In the genomic region with DNA sequence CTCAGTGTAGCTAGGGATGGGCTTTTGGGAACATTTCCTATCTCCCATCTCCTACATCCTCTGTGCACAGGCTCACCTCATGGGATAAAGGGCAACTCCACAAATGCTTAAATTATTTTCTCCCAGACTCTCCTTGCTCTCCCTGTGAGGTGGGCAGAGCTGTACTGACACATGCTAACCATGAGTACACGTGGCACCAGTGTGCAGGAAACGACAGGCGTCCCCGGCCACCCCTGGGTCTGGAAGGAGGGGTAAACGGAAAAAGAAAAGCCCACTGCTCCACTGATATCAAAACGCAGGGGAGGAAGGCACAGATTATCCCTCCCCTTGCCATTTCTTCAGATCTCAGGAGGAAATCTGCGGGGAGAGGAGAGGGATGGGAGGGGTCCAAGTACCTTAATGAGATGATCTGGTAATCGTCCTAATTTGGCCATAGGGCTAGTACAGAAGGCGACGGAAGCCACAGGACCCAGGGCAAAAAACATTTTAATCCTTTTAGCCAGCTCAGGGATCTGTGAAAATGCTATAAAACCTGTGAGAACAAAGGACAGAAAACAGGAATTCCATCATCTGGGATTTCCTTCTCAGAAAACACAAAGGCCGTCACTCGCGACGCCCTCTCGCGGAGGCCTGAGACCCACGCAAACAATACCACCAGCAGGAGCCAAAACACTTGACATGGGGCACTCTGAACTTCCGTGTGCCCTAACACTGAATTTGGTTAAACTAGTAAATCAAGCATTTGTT, we compare ENCODE assay signal across 10 cellular contexts. TPM values are rescaled to one million over a fixed set of nuclear protein-coding genes. Genes with fewer than 3 reads are reported as not detected.
A peak's percentile ranks its signal among the peaks of the same experiment; 100 is the strongest.
DNase-seq lines count a peak whose midpoint lies in the region; ATAC-seq and TF ChIP-seq lines count a peak whose summit lies in the region.
"Had no signal": no experiment of that assay in that cellular context is flagged by ENCODE, and none has a peak within 500 bp of the region (broad histone marks: within the 10 kb centered on the region; RNA-seq: fewer than 3 reads in every experiment).

No MANE protein-coding gene starts in this region.

- peaks cover 7% of the 10 kb centered on the region for H3K9me3 ChIP-seq in H9 (ENCODE audit: control insufficient read depth, low read depth, low read length)
- H3K9me3 ChIP-seq in Peyer's patch = no peaks in the 10 kb centered on the region

- no peak overlapping the region for H2AK5ac ChIP-seq in H9 (ENCODE audit: insufficient read length, low read length)

- H3K27ac ChIP-seq in H9 (ENCODE audit: insufficient read length, low read depth, low read length) (no peak overlapping the region), Peyer's patch (peak overlapping the region in 1 of 4 donors; percentile 15)
- H3K27ac ChIP-seq: PC-9 had no signal

- peaks cover 22 to 24% (median 24%) of the 10 kb centered on the region in 3 experiments for H3K36me3 Mint-ChIP-seq in H9 (ENCODE audit: insufficient read depth in 1 of 3, low read depth in 3 of 3)

- H3K27me3 ChIP-seq in H9 (ENCODE audit: insufficient read depth, low read length) = no peaks in the 10 kb centered on the region
- no peaks in the 10 kb centered on the region for H3K27me3 ChIP-seq in Peyer's patch

- TF ChIP-seq POLR2A in Peyer's patch (IDR thresholded peaks at IDR 0.05) = no peak

- WGBS in H9 (ENCODE audit: extremely low coverage, insufficient read length, low lambda C conversion rate) = no CpG with 5 or more reads among the region's 18 CpGs

- no peak overlapping the region for H3K56ac ChIP-seq in H9 (ENCODE audit: insufficient read length, low read depth, low read length)

- H3K4me3 ChIP-seq in Peyer's patch = no peak overlapping the region
- H3K4me3 ChIP-seq: PC-9 had no signal

- DNase-seq in H9 (no peak), astrocyte of the hippocampus (ENCODE audit: low read depth, low spot score) (peak; percentile 43), left ventricle myocardium superior (peak; percentile 59), sciatic nerve (ENCODE audit: low spot score) (no peak), Peyer's patch (no peak), GM20000 (ENCODE audit: low spot score) (no peak), DMS79 (lab: John Stamatoyannopoulos, UW) (no peak), germinal center (ENCODE audit: low spot score) (no peak)
- DNase-seq: GOT3, PC-9 had no signal

- H3T11ph ChIP-seq in H9 (ENCODE audit: low read length) = no peak overlapping the region

- H3K23me2 ChIP-seq in H9 (ENCODE audit: insufficient read length, low read depth, low read length, poor library complexity, severe bottlenecking) = no peaks in the 10 kb centered on the region

- H3K4me3 Mint-ChIP-seq in H9 = no peak overlapping the region

- no peak overlapping the region for H2BK12ac ChIP-seq in H9 (ENCODE audit: insufficient read length, low read depth, low read length)

- H3K4me1 ChIP-seq in H9 (ENCODE audit: insufficient read depth, low read length) (peaks cover 6% of the 10 kb centered on the region; the same call in 1 of the 2 replicates), Peyer's patch (no peaks in the 10 kb centered on the region)

- no peak overlapping the region for H2BK5ac ChIP-seq in H9 (ENCODE audit: insufficient read length, low read length)

- peaks cover 13 to 16% of the 10 kb centered on the region in 2 experiments for H3K9me3 Mint-ChIP-seq in H9

- no peaks in the 10 kb centered on the region for H4K20me1 ChIP-seq in H9 (ENCODE audit: control insufficient read depth, insufficient read depth, insufficient read length)

- H2BK20ac ChIP-seq in H9 (ENCODE audit: low read depth, low read length, poor library complexity, severe bottlenecking) = no peak overlapping the region

- H3K27ac Mint-ChIP-seq in H9 = peak overlapping the region in 1 of 3 experiments; percentile 30; a peak in 2 of 7 replicates

- no peak overlapping the region for H3K23ac ChIP-seq in H9 (ENCODE audit: insufficient read length, low read depth, low read length)

- no peak overlapping the region for H2AFZ ChIP-seq in H9 (ENCODE audit: low read length)
- H2AFZ ChIP-seq: PC-9 had no signal

- no peak overlapping the region for H4K8ac ChIP-seq in H9 (replicated peaks; ENCODE audit: insufficient read length, low read depth, low read length)

- no peaks in the 10 kb centered on the region for H3K79me1 ChIP-seq in H9 (ENCODE audit: insufficient read depth, low read depth, low read length, poor library complexity, severe bottlenecking)

- TF ChIP-seq CTCF in H9 (conservative IDR thresholded peaks at IDR 0.05) (peak; percentile 37; the same call in 2 of the 3 replicates), Peyer's patch (IDR thresholded peaks at IDR 0.05) (peak in 2 of 6 experiments; percentile 11 to 12), GM20000 (IDR thresholded peaks at IDR 0.05; ENCODE audit: extremely low read depth, missing control alignments) (no peak)

- peak overlapping the region; percentile 37; the same call in 1 of the 2 replicates for H3K14ac ChIP-seq in H9 (ENCODE audit: insufficient read depth, low read length)

- H3K4me1 Mint-ChIP-seq in H9 = peaks cover 22 to 23% of the 10 kb centered on the region in 2 experiments

- H3K4ac ChIP-seq in H9 (ENCODE audit: low read depth, low read length) = no peak overlapping the region

- peaks cover 1% of the 10 kb centered on the region; the same call in 1 of the 2 replicates for H3K27me3 Mint-ChIP-seq in H9 (ENCODE audit: low read depth)

- no peak overlapping the region for H4K91ac ChIP-seq in H9 (ENCODE audit: insufficient read length, low read depth, low read length)

- no peak overlapping the region for H4K5ac ChIP-seq in H9 (ENCODE audit: insufficient read length, low read depth, low read length)

- no peak overlapping the region for H2BK15ac ChIP-seq in H9 (ENCODE audit: low read depth, low read length)

- no peak overlapping the region for H2BK120ac ChIP-seq in H9 (ENCODE audit: low read depth, low read length, poor library complexity, severe bottlenecking)

- intact Hi-C loops in left ventricle myocardium superior (cut with micrococcal nuclease) = no loop called here
- intact Hi-C loops in sciatic nerve (cut with DNase I) = no loop called here

- no peak overlapping the region for H3K4me2 ChIP-seq in H9 (ENCODE audit: insufficient read depth, insufficient read length, low read length)
- H3K4me2 ChIP-seq: PC-9 had no signal

- H3K79me2 ChIP-seq in H9 (ENCODE audit: insufficient read depth, low read length) = no peaks in the 10 kb centered on the region

- no peak overlapping the region for H3K9ac ChIP-seq in H9 (ENCODE audit: extremely low read depth, insufficient read length, low read length)

- peaks cover 0 to 47% (median 0%) of the 10 kb centered on the region in 3 donors for H3K36me3 ChIP-seq in Peyer's patch

- H3K18ac ChIP-seq in H9 (ENCODE audit: insufficient read length, low read depth, low read length) = no peak overlapping the region

- ATAC-seq in left ventricle myocardium superior = peak; percentile 60
- peak; percentile 57 for ATAC-seq in sciatic nerve

RNA-seq across cellular contexts. Expression of gene CH25H, which starts 17.8 kb away (rescaled TPM):
- 0.88 and 1.0 TPM in 2 replicates for total RNA-seq in H9 (2021)
- 0.25 TPM for total RNA-seq in left ventricle myocardium superior
- total RNA-seq in sciatic nerve = 8.8 TPM
- 1 to 10 TPM in 2 of 4 donors, under 1 TPM in 1, not detected in 1; 0.70 to 9.9 (median 3.1) TPM for total RNA-seq in Peyer's patch
- total RNA-seq: PC-9 had no signal

RNA-seq across cellular contexts. Expression of gene LIPA, which starts 26.7 kb away (rescaled TPM):
- total RNA-seq in H9 (2021) (20.0 and 20.9 TPM in 2 replicates), left ventricle myocardium superior (16.5 TPM), sciatic nerve (72.5 TPM), Peyer's patch (100 to 1,000 TPM in 2 of 4 donors, 10 to 100 TPM in 2; 30.5 to 349 (median 116) TPM)

Comparison
In these comparisons a context has a peak if more than half of its experiments do, and no peak if none do; other contexts are left out.
1. DNase-seq: peak in astrocyte of the hippocampus (single experiment) and left ventricle myocardium superior (single experiment); none in H9 (single experiment), sciatic nerve (single experiment), Peyer's patch (0 of 3), GM20000 (single experiment), DMS79 (single experiment) and germinal center (single experiment).